21 cellular contexts compared by ENCODE assay signal in genomic region chr15:81190922-81191507, GRCh38. TPM values are rescaled to one million over a fixed set of nuclear protein-coding genes. Genes with fewer than 3 reads are reported as not detected.
A peak's percentile ranks its signal among the peaks of the same experiment; 100 is the strongest.
DNase-seq lines count a peak whose midpoint lies in the region; ATAC-seq and TF ChIP-seq lines count a peak whose summit lies in the region.
"Had no signal": no experiment of that assay in that cellular context is flagged by ENCODE, and none has a peak within 500 bp of the region (broad histone marks: within the 10 kb centered on the region; RNA-seq: fewer than 3 reads in every experiment).

No MANE protein-coding gene starts in this region.

- no peak for TF ChIP-seq CTCF in adrenal gland (IDR thresholded peaks at IDR 0.05)
- no peak for TF ChIP-seq CTCF in gastroesophageal sphincter (IDR thresholded peaks at IDR 0.05)
- no peak for TF ChIP-seq CTCF in psoas muscle (IDR thresholded peaks at IDR 0.05)
- TF ChIP-seq CTCF in upper lobe of left lung (IDR thresholded peaks at IDR 0.05): no peak

- TF ChIP-seq POLR2A in adrenal gland (IDR thresholded peaks at IDR 0.05) (no peak), gastroesophageal sphincter (IDR thresholded peaks at IDR 0.05) (no peak), upper lobe of left lung (IDR thresholded peaks at IDR 0.05) (no peak)

- H3K9me3 ChIP-seq in adrenal gland (replicated peaks in 1 of 3) (no peaks in the 10 kb centered on the region), gastroesophageal sphincter (no peaks in the 10 kb centered on the region), psoas muscle (no peaks in the 10 kb centered on the region), upper lobe of left lung (no peaks in the 10 kb centered on the region)
- H3K9me3 ChIP-seq: MG63, SK-N-SH had no signal

- peak overlapping the region in 3 of 5 donors; percentile 24 to 89 (median 45) for H3K27ac ChIP-seq in adrenal gland
- peak overlapping the region; percentile 60 to 75 (median 72) for H3K27ac ChIP-seq in gastroesophageal sphincter
- H3K27ac ChIP-seq in psoas muscle: peak overlapping the region; percentile 14
- peak overlapping the region; percentile 0 to 80 (median 68) for H3K27ac ChIP-seq in upper lobe of left lung
- H3K27ac ChIP-seq: foreskin keratinocyte, PC-9 had no signal

- TF ChIP-seq EP300 in gastroesophageal sphincter (IDR thresholded peaks at IDR 0.05): no peak
- no peak for TF ChIP-seq EP300 in upper lobe of left lung (IDR thresholded peaks at IDR 0.05)

- no peak for DNase-seq in adrenal gland
- no peak for DNase-seq in psoas muscle
- no peak for DNase-seq in upper lobe of left lung
- no peak for DNase-seq in DMS153 (lab: John Stamatoyannopoulos, UW)
- DNase-seq: activated CD4-positive, alpha-beta T cell treated with anti-CD3 and anti-CD28 coated beads for 4 hours; CD8-positive, alpha-beta T cell; DMS79 treated with DMSO at 0.1 percent for 48 hours; foreskin keratinocyte; MG63; NCI-H146; NCI-H774; PC-9; SK-N-SH; stimulated activated CD4-positive, alpha-beta T cell treated with anti-CD3 and anti-CD28 coated beads, Interleukin-4, amount 100 ng/mL, for 24 hours had no signal

- intact Hi-C loops in adrenal gland (cut with DNase I) (no loop called here), psoas muscle (cut with DNase I) (no loop called here)

- peaks cover 8% of the 10 kb centered on the region for H3K27me3 ChIP-seq in adrenal gland
- H3K27me3 ChIP-seq in gastroesophageal sphincter: peaks cover 18% of the 10 kb centered on the region
- H3K27me3 ChIP-seq in psoas muscle (ENCODE audit: insufficient read depth in 3 of 3, low read length in 2 of 3): peaks cover 0 to 3% (median 2%) of the 10 kb centered on the region in 3 donors
- no peaks in the 10 kb centered on the region for H3K27me3 ChIP-seq in upper lobe of left lung
- H3K27me3 ChIP-seq: foreskin keratinocyte, MG63 had no signal

- no peak for ATAC-seq in gastroesophageal sphincter
- ATAC-seq in psoas muscle: no peak
- ATAC-seq in upper lobe of left lung (ENCODE audit: low FRiP score in 2 of 2): peak in 1 of 2 donors; percentile 1
- ATAC-seq in GM18858 (IDR thresholded peaks at IDR 0.05; ENCODE audit: unreplicated experiment): no peak
- no peak for ATAC-seq in GM21526 (IDR thresholded peaks at IDR 0.05; ENCODE audit: low FRiP score, unreplicated experiment)
- ATAC-seq in HG03097 (IDR thresholded peaks at IDR 0.05; ENCODE audit: low FRiP score, unreplicated experiment): no peak
- ATAC-seq: CD8-positive, alpha-beta T cell; foreskin keratinocyte; HepG2 had no signal

- WGBS in adrenal gland, 4 donors: 60 to 80% (median 68%) methylated on average over 3 of the region's 3 CpGs
- WGBS in gastroesophageal sphincter (ENCODE audit: low coverage in 1 of 2), 2 donors: 61 to 74% methylated on average over 2 to 3 of the region's 3 CpGs
- WGBS in psoas muscle, 3 donors: 87 to 92% (median 87%) methylated on average over 3 of the region's 3 CpGs
- WGBS in upper lobe of left lung, 2 donors: 80 to 90% methylated on average over 3 of the region's 3 CpGs

- H3K36me3 ChIP-seq in adrenal gland (replicated peaks in 1 of 2): no peaks in the 10 kb centered on the region
- no peaks in the 10 kb centered on the region for H3K36me3 ChIP-seq in gastroesophageal sphincter
- H3K36me3 ChIP-seq in psoas muscle (ENCODE audit: insufficient read depth in 1 of 2, low read depth in 1 of 2): no peaks in the 10 kb centered on the region
- H3K36me3 ChIP-seq in upper lobe of left lung: no peaks in the 10 kb centered on the region
- H3K36me3 ChIP-seq: MG63 had no signal

- H3K4me3 ChIP-seq in adrenal gland: no peak overlapping the region
- no peak overlapping the region for H3K4me3 ChIP-seq in gastroesophageal sphincter
- H3K4me3 ChIP-seq in psoas muscle: no peak overlapping the region
- no peak overlapping the region for H3K4me3 ChIP-seq in upper lobe of left lung
- H3K4me3 ChIP-seq: MG63, PC-9 had no signal

- no peaks in the 10 kb centered on the region for H3K4me1 ChIP-seq in adrenal gland (replicated peaks in 1 of 2)
- H3K4me1 ChIP-seq in gastroesophageal sphincter: peaks cover 0 to 15% (median 0%) of the 10 kb centered on the region in 3 donors
- no peaks in the 10 kb centered on the region for H3K4me1 ChIP-seq in psoas muscle
- H3K4me1 ChIP-seq in upper lobe of left lung: peaks cover 3 to 10% (median 6%) of the 10 kb centered on the region in 4 donors
- H3K4me1 ChIP-seq: foreskin keratinocyte had no signal

RNA-seq across cellular contexts. Expression of gene IL16, which starts 5.7 kb away (rescaled TPM):
- 10 to 100 TPM in 2 of 8 donors, 1 to 10 TPM in 6; 3.3 to 16.0 (median 6.3) TPM for total RNA-seq in adrenal gland
- 10 to 100 TPM in 1 of 3 donors, 1 to 10 TPM in 2; 3.7 to 14.3 (median 8.8) TPM for polyA plus RNA-seq in adrenal gland
- 10 to 100 TPM; 15.0 to 35.2 (median 23.6) TPM for total RNA-seq in gastroesophageal sphincter
- total RNA-seq in psoas muscle: 1 to 10 TPM; 2.1 to 5.3 (median 2.6) TPM
- 1 to 10 TPM; 1.2 to 2.6 (median 1.3) TPM for polyA plus RNA-seq in psoas muscle
- total RNA-seq in upper lobe of left lung: 100 to 1,000 TPM in 1 of 6 donors, 10 to 100 TPM in 5; 18.9 to 102 (median 31.8) TPM
- total RNA-seq: HepG2, osteocyte had no signal
- polyA plus RNA-seq: foreskin keratinocyte, SK-N-SH had no signal

RNA-seq across cellular contexts. Expression of gene CFAP161, which starts 56.9 kb away (rescaled TPM):
- total RNA-seq in adrenal gland: under 1 TPM in 1 of 8 donors, not detected in 7; 0.43 TPM
- polyA plus RNA-seq in adrenal gland: under 1 TPM in 2 of 3 donors, not detected in 1; 0.10 to 0.31 TPM
- total RNA-seq in gastroesophageal sphincter: under 1 TPM in 2 of 4 donors, not detected in 2; 0.40 to 0.57 TPM
- total RNA-seq in psoas muscle: under 1 TPM in 1 of 4 donors, not detected in 3; 0.28 TPM
- polyA plus RNA-seq in psoas muscle: under 1 TPM in 1 of 3 donors, not detected in 2; 0.03 TPM
- 1 to 10 TPM; 1.2 to 9.0 (median 2.6) TPM for total RNA-seq in upper lobe of left lung
- total RNA-seq: CD8-positive, alpha-beta T cell; foreskin keratinocyte; H1; HepG2; osteocyte had no signal
- polyA plus RNA-seq: foreskin keratinocyte, HepG2 had no signal

Comparison
In these comparisons a context has a peak if more than half of its experiments do, and no peak if none do; other contexts are left out.
1. H3K27ac ChIP-seq: peak in every context shown above with its lines; median percentile 72 in gastroesophageal sphincter; 68 in upper lobe of left lung; 45 in adrenal gland; 14 in psoas muscle.